Comparison of ENCODE assay signal across 21 cellular contexts in genomic region chr7:31788445-31788844, GRCh38.
A peak's percentile ranks its signal among the peaks of the same experiment; 100 is the strongest.
DNase-seq lines count a peak whose midpoint lies in the region; ATAC-seq, FAIRE-seq and TF ChIP-seq lines count a peak whose summit lies in the region.
"Had no signal": no experiment of that assay in that cellular context is flagged by ENCODE, and none has a peak within 500 bp of the region (broad histone marks: within the 10 kb centered on the region; RNA-seq: fewer than 3 reads in every experiment).

No MANE protein-coding gene starts in this region.

- TF ChIP-seq CTCF in astrocyte (IDR thresholded peaks at IDR 0.05; ENCODE audit: insufficient read depth, low read depth, low read length) = no peak
- TF ChIP-seq CTCF in osteocyte (IDR thresholded peaks at IDR 0.05) = no peak

- no peaks in the 10 kb centered on the region for H3K27me3 Mint-ChIP-seq in astrocyte (ENCODE audit: low read depth, unreplicated experiment)
- no peaks in the 10 kb centered on the region for H3K27me3 Mint-ChIP-seq in osteocyte (ENCODE audit: unreplicated experiment)
- H3K27me3 Mint-ChIP-seq in activated CD8-positive, alpha-beta memory T cell treated with anti-CD3 and anti-CD28 coated beads, Interleukin-2, amount 10 ng/mL, durations not matched to agents 7 days and 5 days = no peaks in the 10 kb centered on the region

- no peak overlapping the region for H3K4me3 Mint-ChIP-seq in astrocyte (ENCODE audit: unreplicated experiment)
- H3K4me3 Mint-ChIP-seq in osteocyte (ENCODE audit: unreplicated experiment) = no peak overlapping the region
- no peak overlapping the region for H3K4me3 Mint-ChIP-seq in activated CD8-positive, alpha-beta memory T cell treated with anti-CD3 and anti-CD28 coated beads, Interleukin-2, amount 10 ng/mL, durations not matched to agents 7 days and 5 days
- H3K4me3 Mint-ChIP-seq: activated B cell treated with CpG ODN at 0.5 μM for 24 hours, IgD-negative memory B cell, naive B cell had no signal

- no peak for FAIRE-seq in astrocyte (lab: Jason Lieb, UNC)
- FAIRE-seq: endothelial cell of umbilical vein had no signal

- no peak overlapping the region for H3K4me3 ChIP-seq in astrocyte (ENCODE audit: insufficient read depth, low read depth, low read length)
- H3K4me3 ChIP-seq: upper lobe of left lung had no signal

- H3K9ac ChIP-seq in astrocyte (ENCODE audit: low read length) = peak overlapping the region; percentile 51

- no peaks in the 10 kb centered on the region for H3K4me1 ChIP-seq in astrocyte (ENCODE audit: insufficient read depth, low read length)
- H3K4me1 ChIP-seq: upper lobe of left lung had no signal

- H3K4me2 ChIP-seq in astrocyte (ENCODE audit: low read length) = peak overlapping the region; percentile 39

- ATAC-seq in GM18909 (IDR thresholded peaks at IDR 0.05; ENCODE audit: poor library complexity, unreplicated experiment) (peak; percentile 90), HG03097 (IDR thresholded peaks at IDR 0.05; ENCODE audit: low FRiP score, unreplicated experiment) (peak; percentile 83)
- ATAC-seq in activated CD8-positive, alpha-beta memory T cell treated with anti-CD3 and anti-CD28 coated beads, Interleukin-2, amount 10 ng/mL, durations not matched to agents 7 days and 5 days = no peak

- H3K36me3 Mint-ChIP-seq in astrocyte (ENCODE audit: low read depth, unreplicated experiment) (peaks cover 10% of the 10 kb centered on the region), osteocyte (ENCODE audit: unreplicated experiment) (peaks cover 42% of the 10 kb centered on the region)
- H3K36me3 Mint-ChIP-seq in activated CD8-positive, alpha-beta memory T cell treated with anti-CD3 and anti-CD28 coated beads, Interleukin-2, amount 10 ng/mL, durations not matched to agents 7 days and 5 days = no peaks in the 10 kb centered on the region
- H3K36me3 Mint-ChIP-seq: IgD-negative memory B cell, naive B cell had no signal

- H4K20me1 ChIP-seq in astrocyte (ENCODE audit: insufficient read depth, low read length) = no peaks in the 10 kb centered on the region

- no peaks in the 10 kb centered on the region for H3K79me2 ChIP-seq in astrocyte (ENCODE audit: insufficient read depth, low read length)

- CTCF ChIA-PET in activated CD8-positive, alpha-beta memory T cell treated with anti-CD3 and anti-CD28 coated beads, Interleukin-2, amount 10 ng/mL, durations not matched to agents 7 days and 5 days (lab: Charles Lee) = no interaction called here

- H3K27ac Mint-ChIP-seq in astrocyte (ENCODE audit: unreplicated experiment) (no peak overlapping the region), osteocyte (ENCODE audit: unreplicated experiment) (peak overlapping the region; percentile 50)
- H3K27ac Mint-ChIP-seq in activated CD8-positive, alpha-beta memory T cell treated with anti-CD3 and anti-CD28 coated beads, Interleukin-2, amount 10 ng/mL, durations not matched to agents 7 days and 5 days = no peak overlapping the region
- H3K27ac Mint-ChIP-seq: activated B cell treated with CpG ODN at 0.5 μM for 24 hours, IgD-negative memory B cell, naive B cell had no signal

- H3K4me1 Mint-ChIP-seq in astrocyte (ENCODE audit: low read depth, unreplicated experiment) = peaks cover 10% of the 10 kb centered on the region
- H3K4me1 Mint-ChIP-seq in osteocyte (ENCODE audit: unreplicated experiment) = peaks cover 60% of the 10 kb centered on the region
- no peaks in the 10 kb centered on the region for H3K4me1 Mint-ChIP-seq in activated CD8-positive, alpha-beta memory T cell treated with anti-CD3 and anti-CD28 coated beads, Interleukin-2, amount 10 ng/mL, durations not matched to agents 7 days and 5 days
- H3K4me1 Mint-ChIP-seq: activated B cell treated with CpG ODN at 0.5 μM for 24 hours, IgD-negative memory B cell, naive B cell had no signal

- no peaks in the 10 kb centered on the region for H3K36me3 ChIP-seq in astrocyte (ENCODE audit: insufficient read depth, low read length)
- H3K36me3 ChIP-seq: upper lobe of left lung had no signal

- no peaks in the 10 kb centered on the region for H3K9me3 ChIP-seq in astrocyte (ENCODE audit: insufficient read depth, low read depth, low read length)
- H3K9me3 ChIP-seq: upper lobe of left lung had no signal

- peak overlapping the region; percentile 71 for H3K27ac ChIP-seq in astrocyte (ENCODE audit: low read depth, low read length)
- H3K27ac ChIP-seq: upper lobe of left lung had no signal

- H3K27me3 ChIP-seq in astrocyte (ENCODE audit: insufficient read depth, low read length) = no peaks in the 10 kb centered on the region
- H3K27me3 ChIP-seq: upper lobe of left lung had no signal

- DNase-seq in astrocyte (ENCODE audit: low read depth) (peak; percentile 71), osteocyte (ENCODE audit: extremely low spot score, unreplicated experiment) (no peak), NCI-H748 (lab: John Stamatoyannopoulos, UW; ENCODE audit: unreplicated experiment) (no peak), DMS153 (lab: John Stamatoyannopoulos, UW) (no peak), COR-L47 (lab: John Stamatoyannopoulos, UW) (no peak)
- no peak for DNase-seq in activated CD8-positive, alpha-beta memory T cell treated with anti-CD3 and anti-CD28 coated beads, Interleukin-2, amount 10 ng/mL, durations not matched to agents 7 days and 5 days
- DNase-seq: activated B cell treated with CpG ODN at 0.5 μM for 24 hours; activated naive CD4-positive, alpha-beta T cell treated with anti-CD3 and anti-CD28 coated beads, Interleukin-2, amount 50 U/mL, for 16 hours; central memory CD4-positive, alpha-beta T cell; DMS53; naive B cell; NCI-H1417 treated with DMSO at 0.1 percent for 48 hours; NCI-H510A; stimulated activated CD4-positive, alpha-beta T cell treated with anti-CD3 and anti-CD28 coated beads, Interleukin-2, amount 100 ng/mL, for 24 hours; stimulated activated CD8-positive, alpha-beta memory T cell treated with anti-CD3 and anti-CD28 coated beads, Interleukin-4, amount 100 ng/mL, for 48 hours; SW 1271; upper lobe of left lung had no signal

- H2AFZ ChIP-seq in astrocyte (ENCODE audit: low read depth, low read length) = no peak overlapping the region

- H3K9me3 Mint-ChIP-seq in astrocyte (ENCODE audit: unreplicated experiment) = peaks cover 3% of the 10 kb centered on the region
- H3K9me3 Mint-ChIP-seq in osteocyte (ENCODE audit: unreplicated experiment) = no peaks in the 10 kb centered on the region
- no peaks in the 10 kb centered on the region for H3K9me3 Mint-ChIP-seq in activated CD8-positive, alpha-beta memory T cell treated with anti-CD3 and anti-CD28 coated beads, Interleukin-2, amount 10 ng/mL, durations not matched to agents 7 days and 5 days (ENCODE audit: low read depth)
- H3K9me3 Mint-ChIP-seq: activated B cell treated with CpG ODN at 0.5 μM for 24 hours, IgD-negative memory B cell had no signal
